23 cellular contexts compared by ENCODE assay signal in the genomic region with DNA sequence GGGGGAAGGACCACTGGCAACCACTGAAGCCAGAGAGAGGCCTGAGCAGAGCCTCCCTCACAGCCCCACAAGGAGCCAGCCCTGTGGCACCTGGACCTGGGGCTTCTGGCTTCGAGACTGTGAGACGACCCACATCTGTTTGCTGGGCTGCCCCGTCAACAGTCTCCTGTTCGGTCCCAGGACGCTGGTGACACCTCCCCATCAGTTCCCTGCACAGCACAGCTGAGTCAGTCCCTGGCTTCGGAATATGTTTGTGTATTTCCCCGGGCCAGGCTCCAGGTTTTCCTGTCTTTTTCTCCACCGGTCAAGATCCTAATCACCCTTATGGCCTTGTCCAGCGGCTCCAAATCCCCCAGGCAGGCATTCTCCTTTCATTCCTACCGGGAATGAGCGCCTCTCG. TPM values are rescaled to one million over a fixed set of nuclear protein-coding genes. Genes with fewer than 3 reads are reported as not detected.
"Had no signal": no experiment of that assay in that cellular context is flagged by ENCODE, and none has a peak within 500 bp of the region (broad histone marks: within the 10 kb centered on the region; RNA-seq: fewer than 3 reads in every experiment).

No MANE protein-coding gene starts in this region.

- H3K9me3 ChIP-seq: lower lobe of right lung, neutrophil, ovary, right atrium auricular region, right lobe of liver, suprapubic skin, thoracic aorta, tibial artery, upper lobe of right lung had no signal

- H3K27ac ChIP-seq: heart right ventricle, hepatocyte, lower lobe of right lung, neutrophil, ovary, right atrium auricular region, right lobe of liver, skin epidermis, suprapubic skin, thoracic aorta, tibial artery, upper lobe of right lung had no signal

- H3K36me3 ChIP-seq: heart right ventricle, lower lobe of right lung, neutrophil, ovary, right atrium auricular region, right lobe of liver, suprapubic skin, thoracic aorta, tibial artery, upper lobe of right lung had no signal

- H3K27me3 ChIP-seq: hepatocyte, neutrophil, ovary, right atrium auricular region, right lobe of liver, tibial artery, upper lobe of right lung had no signal

- DNase-seq: heart right ventricle; islet precursor cell; lower lobe of right lung; mammary epithelial cell; mesenchymal stem cell; occipital lobe; right lobe of liver; stimulated activated CD4-positive, alpha-beta T cell treated with anti-CD3 and anti-CD28 coated beads, Interleukin-4, amount 100 ng/mL, for 24 hours; stimulated activated naive CD4-positive, alpha-beta T cell; upper lobe of right lung had no signal

- H3K4me1 ChIP-seq: heart right ventricle, lower lobe of right lung, right atrium auricular region, right lobe of liver, suprapubic skin, tibial artery, upper lobe of right lung had no signal

- H3K4me3 ChIP-seq: heart right ventricle, hepatocyte, lower lobe of right lung, ovary, right atrium auricular region, right lobe of liver, skin epidermis, suprapubic skin, thoracic aorta, tibial artery, upper lobe of right lung had no signal

- ATAC-seq: left lobe of liver; lower lobe of right lung; naive thymus-derived CD8-positive, alpha-beta T cell; right lobe of liver; stimulated activated effector memory CD8-positive, alpha-beta T cell treated with anti-CD3 and anti-CD28 coated beads, Interleukin-12 subunit alpha, Interleukin-12 subunit beta, amount 100 ng/mL, for 72 hours; upper lobe of right lung had no signal

RNA-seq across cellular contexts. Expression of gene SMOC2, which starts 46.4 kb away (rescaled TPM):
- total RNA-seq: kidney epithelial cell; mammary epithelial cell; naive thymus-derived CD8-positive, alpha-beta T cell; pulmonary artery endothelial cell had no signal
- polyA plus RNA-seq: mammary epithelial cell; naive thymus-derived CD8-positive, alpha-beta T cell had no signal
